ENCODE assay signal across 18 cellular contexts in genomic region chr7:42254217-42254616, GRCh38. TPM values are rescaled to one million over a fixed set of nuclear protein-coding genes. Genes with fewer than 3 reads are reported as not detected.
DNase-seq lines count a peak whose midpoint lies in the region; ATAC-seq, FAIRE-seq and TF ChIP-seq lines count a peak whose summit lies in the region.
"Had no signal": no experiment of that assay in that cellular context is flagged by ENCODE, and none has a peak within 500 bp of the region (broad histone marks: within the 10 kb centered on the region; RNA-seq: fewer than 3 reads in every experiment).

No MANE protein-coding gene starts in this region.

- H3K36me3 ChIP-seq in bronchial epithelial cell (ENCODE audit: control insufficient read depth, insufficient read depth, low read length) (no peaks in the 10 kb centered on the region), left lung (no peaks in the 10 kb centered on the region)
- H3K36me3 ChIP-seq: ovary had no signal

- FAIRE-seq in bronchial epithelial cell (lab: Jason Lieb, UNC): no peak
- FAIRE-seq: small intestine had no signal

- intact Hi-C loops in left lung (cut with DNase I): no loop called here

- peaks cover 0 to 4% of the 10 kb centered on the region in 2 donors for H3K27me3 Mint-ChIP-seq in T-cell
- H3K27me3 Mint-ChIP-seq: activated T-cell treated with anti-CD3 and anti-CD28 coated beads, Interleukin-2, amount 50 U/mL, for 24 hours had no signal

- no peaks in the 10 kb centered on the region for H3K27me3 ChIP-seq in bronchial epithelial cell (ENCODE audit: control insufficient read depth, insufficient read depth, low read length)
- H3K27me3 ChIP-seq in left lung: no peaks in the 10 kb centered on the region
- H3K27me3 ChIP-seq: ovary had no signal

- DNase-seq in EL: peak; percentile 63
- peak; percentile 76 for DNase-seq in MV-4-11 (lab: John Stamatoyannopoulos, UW)
- DNase-seq in bronchial epithelial cell (ENCODE audit: low read depth): peak; percentile 85
- no peak for DNase-seq in left lung
- no peak for DNase-seq in T-cell
- no peak for DNase-seq in foreskin melanocyte
- DNase-seq: activated CD4-positive, alpha-beta T cell treated with anti-CD3 and anti-CD28 coated beads, Interleukin-2, amount 50 U/mL, for 4 hours; activated naive CD8-positive, alpha-beta T cell treated with anti-CD3 and anti-CD28 coated beads, Interleukin-2, amount 10 ng/mL, durations not matched to agents 7 days and 5 days; activated T-cell treated with anti-CD3 and anti-CD28 coated beads, Interleukin-2, amount 50 U/mL, for 24 hours; NCI-H2029; NCI-H526; ovary; small intestine; stimulated activated CD4-positive, alpha-beta T cell treated with anti-CD3 and anti-CD28 coated beads, Interleukin-4, amount 100 ng/mL, for 24 hours; substantia nigra had no signal

- POLR2A ChIA-PET in T-cell (lab: Charles Lee): no interaction called here

- CTCF ChIA-PET in T-cell (lab: Charles Lee): no interaction called here

- TF ChIP-seq CTCF in bronchial epithelial cell (IDR thresholded peaks at IDR 0.05; ENCODE audit: insufficient read depth, low read length, severe bottlenecking) (no peak), left lung (IDR thresholded peaks at IDR 0.05) (no peak)

- H3K9me3 ChIP-seq in left lung: no peaks in the 10 kb centered on the region
- H3K9me3 ChIP-seq: ovary had no signal

- H3K27ac ChIP-seq in left lung: no peak overlapping the region
- H3K27ac ChIP-seq: ovary had no signal

- peaks cover 2 to 12% (median 6%) of the 10 kb centered on the region in 3 donors for H3K9me3 Mint-ChIP-seq in T-cell
- H3K9me3 Mint-ChIP-seq: activated naive CD8-positive, alpha-beta T cell treated with anti-CD3 and anti-CD28 coated beads, Interleukin-2, amount 10 ng/mL, durations not matched to agents 7 days and 5 days had no signal

- H3K4me3 ChIP-seq in bronchial epithelial cell (ENCODE audit: low read depth, low read length) (no peak overlapping the region), left lung (no peak overlapping the region)
- H3K4me3 ChIP-seq: ovary had no signal

- no peak overlapping the region for H3K4me3 Mint-ChIP-seq in T-cell
- H3K4me3 Mint-ChIP-seq: activated naive CD8-positive, alpha-beta T cell treated with anti-CD3 and anti-CD28 coated beads, Interleukin-2, amount 10 ng/mL, durations not matched to agents 7 days and 5 days; activated T-cell treated with anti-CD3 and anti-CD28 coated beads, Interleukin-2, amount 50 U/mL, for 24 hours had no signal

- ATAC-seq in left lung (peak; percentile 33), HG03196 (IDR thresholded peaks at IDR 0.05; ENCODE audit: unreplicated experiment) (no peak), T-cell (replicated peaks in 1 of 4) (no peak), HG02678 (IDR thresholded peaks at IDR 0.05; ENCODE audit: unreplicated experiment) (no peak)
- ATAC-seq: Panc1 had no signal

- H3K36me3 Mint-ChIP-seq in T-cell: no peaks in the 10 kb centered on the region
- H3K36me3 Mint-ChIP-seq: activated naive CD8-positive, alpha-beta T cell treated with anti-CD3 and anti-CD28 coated beads, Interleukin-2, amount 10 ng/mL, durations not matched to agents 7 days and 5 days had no signal

- H3K4me1 Mint-ChIP-seq in T-cell: no peaks in the 10 kb centered on the region
- H3K4me1 Mint-ChIP-seq: activated naive CD8-positive, alpha-beta T cell treated with anti-CD3 and anti-CD28 coated beads, Interleukin-2, amount 10 ng/mL, durations not matched to agents 7 days and 5 days had no signal

- H3K27ac Mint-ChIP-seq in T-cell: no peak overlapping the region
- H3K27ac Mint-ChIP-seq: activated naive CD8-positive, alpha-beta T cell treated with anti-CD3 and anti-CD28 coated beads, Interleukin-2, amount 10 ng/mL, durations not matched to agents 7 days and 5 days; activated T-cell treated with anti-CD3 and anti-CD28 coated beads, Interleukin-2, amount 50 U/mL, for 24 hours had no signal

- no peaks in the 10 kb centered on the region for H3K4me1 ChIP-seq in left lung

RNA-seq across cellular contexts. Expression of gene GLI3, which starts 17.2 kb away (rescaled TPM):
- total RNA-seq in bronchial epithelial cell (1.3 and 2.4 TPM in 2 replicates), left lung (10 to 100 TPM; 20.3 to 29.5 TPM), T-cell (under 1 TPM in 4 of 5 donors, not detected in 1; 0.10 to 0.79 (median 0.32) TPM)

Comparison
In these comparisons a context has a peak if more than half of its experiments do, and no peak if none do; other contexts are left out.
1. DNase-seq: peak in EL (single experiment), MV-4-11 (single experiment) and bronchial epithelial cell (single experiment); none in left lung (0 of 2), T-cell (0 of 34) and foreskin melanocyte (single experiment).